Comparison of ENCODE assay signal across 17 cellular contexts in the genomic region with DNA sequence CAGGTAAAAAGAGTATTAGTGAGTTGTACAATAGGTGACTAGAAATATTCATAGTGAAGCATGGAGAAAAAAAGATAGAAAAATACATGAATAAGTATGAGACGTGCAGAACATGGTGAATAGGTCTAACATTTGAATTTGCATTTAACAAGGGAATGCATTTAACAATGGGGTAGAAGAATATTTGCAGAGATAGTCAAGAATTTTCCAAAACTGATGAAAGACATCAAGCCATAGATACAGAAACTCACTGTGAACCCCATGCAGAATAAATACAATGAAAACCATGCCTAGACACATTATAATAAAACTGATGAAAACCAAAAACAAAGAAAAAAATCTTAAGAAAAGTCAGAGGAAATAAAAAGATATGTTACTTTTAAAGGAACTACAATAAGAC.
"Had no signal": no experiment of that assay in that cellular context is flagged by ENCODE, and none has a peak within 500 bp of the region (broad histone marks: within the 10 kb centered on the region; RNA-seq: fewer than 3 reads in every experiment).

No MANE protein-coding gene starts in this region.

- H3K4me3 ChIP-seq: stomach, suprapubic skin, testis, thoracic aorta, thyroid gland, tibial artery, tibial nerve, transverse colon, upper lobe of left lung, upper lobe of right lung, uterus, vagina had no signal

- H3K9me3 ChIP-seq: stomach, suprapubic skin, testis, thoracic aorta, thyroid gland, tibial artery, tibial nerve, transverse colon, upper lobe of left lung, upper lobe of right lung, uterus, vagina had no signal

- H3K4me1 ChIP-seq: stomach, suprapubic skin, testis, tibial artery, tibial nerve, transverse colon, upper lobe of left lung, upper lobe of right lung, uterus, vagina had no signal

- H3K36me3 ChIP-seq: stomach, suprapubic skin, thoracic aorta, thyroid gland, tibial artery, tibial nerve, transverse colon, upper lobe of left lung, upper lobe of right lung, uterus, vagina had no signal

- H3K27ac ChIP-seq: stomach, suprapubic skin, testis, thoracic aorta, thyroid gland, tibial artery, tibial nerve, transverse colon, upper lobe of left lung, upper lobe of right lung, uterus, vagina had no signal

- ATAC-seq: stimulated activated effector memory CD8-positive, alpha-beta T cell treated with anti-CD3 and anti-CD28 coated beads, Interleukin-12 subunit alpha, Interleukin-12 subunit beta, amount 100 ng/mL, for 72 hours; stimulated activated memory B cell treated with anti-CD40 and anti-IgM and Interleukin-4, amounts not matched to agents 10 μg/mL and 1 μg/mL and 100 μg/mL, for 72 hours; stimulated activated naive B cell treated with anti-CD40 and anti-IgM and Interleukin-4, amounts not matched to agents 10 μg/mL and 1 μg/mL and 100 μg/mL, for 72 hours; stimulated activated naive CD8-positive, alpha-beta T cell treated with anti-CD3 and anti-CD28 coated beads, Interleukin-15, amount 100 ng/mL, for 72 hours; stimulated activated naive CD8-positive, alpha-beta T cell treated with anti-CD3 and anti-CD28 coated beads, Interleukin-15, Interleukin-2, amounts not matched to agents 100 U/mL and 50 U/mL, for 24 hours; upper lobe of right lung had no signal
